1 cellular context compared by ENCODE assay signal in the genomic region with DNA sequence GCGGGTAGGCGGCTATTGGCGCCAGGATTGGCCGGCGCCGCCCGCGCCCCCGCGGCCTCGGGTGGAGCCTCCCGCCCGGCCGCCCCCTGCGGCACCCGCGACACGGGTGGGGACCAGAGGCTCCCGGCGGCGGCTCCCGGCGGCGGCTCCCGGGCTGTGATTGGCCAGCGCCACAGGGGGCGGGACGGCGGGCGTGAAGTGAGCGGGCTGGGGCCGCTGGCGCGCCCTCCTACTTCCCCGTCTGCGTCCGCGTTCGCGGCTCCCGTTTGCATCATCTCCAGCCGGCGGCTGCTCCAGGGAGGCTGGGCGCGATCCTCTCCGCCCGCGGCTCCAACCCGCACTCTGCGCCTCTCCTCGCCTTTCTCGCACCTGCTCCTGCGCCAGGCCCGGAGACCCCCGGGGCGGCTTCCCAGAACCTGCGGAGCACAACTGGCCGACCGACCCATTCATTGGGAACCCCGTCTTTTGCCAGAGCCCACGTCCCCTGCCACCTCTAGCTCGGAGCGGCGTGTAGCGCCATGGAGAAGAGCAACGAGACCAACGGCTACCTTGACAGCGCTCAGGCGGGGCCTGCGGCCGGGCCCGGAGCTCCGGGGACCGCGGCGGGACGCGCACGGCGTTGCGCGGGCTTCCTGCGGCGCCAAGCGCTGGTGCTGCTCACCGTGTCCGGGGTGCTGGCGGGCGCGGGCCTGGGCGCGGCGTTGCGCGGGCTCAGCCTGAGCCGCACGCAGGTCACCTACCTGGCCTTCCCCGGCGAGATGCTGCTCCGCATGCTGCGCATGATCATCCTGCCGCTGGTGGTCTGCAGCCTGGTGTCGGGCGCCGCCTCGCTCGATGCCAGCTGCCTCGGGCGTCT.
A peak's percentile ranks its signal among the peaks of the same experiment; 100 is the strongest.
TF ChIP-seq lines count a peak whose summit lies in the region.

A gene (plus strand): TSS at position 274 of the 856 bp plus-strand sequence. CDS start 245 bp downstream, at position 519.

TF ChIP-seq in HepG2, 621 proteins besides CTCF, POLR2A, EP300 and RAD21 (continued from another document):
- TF ChIP-seq, protein P1, sequence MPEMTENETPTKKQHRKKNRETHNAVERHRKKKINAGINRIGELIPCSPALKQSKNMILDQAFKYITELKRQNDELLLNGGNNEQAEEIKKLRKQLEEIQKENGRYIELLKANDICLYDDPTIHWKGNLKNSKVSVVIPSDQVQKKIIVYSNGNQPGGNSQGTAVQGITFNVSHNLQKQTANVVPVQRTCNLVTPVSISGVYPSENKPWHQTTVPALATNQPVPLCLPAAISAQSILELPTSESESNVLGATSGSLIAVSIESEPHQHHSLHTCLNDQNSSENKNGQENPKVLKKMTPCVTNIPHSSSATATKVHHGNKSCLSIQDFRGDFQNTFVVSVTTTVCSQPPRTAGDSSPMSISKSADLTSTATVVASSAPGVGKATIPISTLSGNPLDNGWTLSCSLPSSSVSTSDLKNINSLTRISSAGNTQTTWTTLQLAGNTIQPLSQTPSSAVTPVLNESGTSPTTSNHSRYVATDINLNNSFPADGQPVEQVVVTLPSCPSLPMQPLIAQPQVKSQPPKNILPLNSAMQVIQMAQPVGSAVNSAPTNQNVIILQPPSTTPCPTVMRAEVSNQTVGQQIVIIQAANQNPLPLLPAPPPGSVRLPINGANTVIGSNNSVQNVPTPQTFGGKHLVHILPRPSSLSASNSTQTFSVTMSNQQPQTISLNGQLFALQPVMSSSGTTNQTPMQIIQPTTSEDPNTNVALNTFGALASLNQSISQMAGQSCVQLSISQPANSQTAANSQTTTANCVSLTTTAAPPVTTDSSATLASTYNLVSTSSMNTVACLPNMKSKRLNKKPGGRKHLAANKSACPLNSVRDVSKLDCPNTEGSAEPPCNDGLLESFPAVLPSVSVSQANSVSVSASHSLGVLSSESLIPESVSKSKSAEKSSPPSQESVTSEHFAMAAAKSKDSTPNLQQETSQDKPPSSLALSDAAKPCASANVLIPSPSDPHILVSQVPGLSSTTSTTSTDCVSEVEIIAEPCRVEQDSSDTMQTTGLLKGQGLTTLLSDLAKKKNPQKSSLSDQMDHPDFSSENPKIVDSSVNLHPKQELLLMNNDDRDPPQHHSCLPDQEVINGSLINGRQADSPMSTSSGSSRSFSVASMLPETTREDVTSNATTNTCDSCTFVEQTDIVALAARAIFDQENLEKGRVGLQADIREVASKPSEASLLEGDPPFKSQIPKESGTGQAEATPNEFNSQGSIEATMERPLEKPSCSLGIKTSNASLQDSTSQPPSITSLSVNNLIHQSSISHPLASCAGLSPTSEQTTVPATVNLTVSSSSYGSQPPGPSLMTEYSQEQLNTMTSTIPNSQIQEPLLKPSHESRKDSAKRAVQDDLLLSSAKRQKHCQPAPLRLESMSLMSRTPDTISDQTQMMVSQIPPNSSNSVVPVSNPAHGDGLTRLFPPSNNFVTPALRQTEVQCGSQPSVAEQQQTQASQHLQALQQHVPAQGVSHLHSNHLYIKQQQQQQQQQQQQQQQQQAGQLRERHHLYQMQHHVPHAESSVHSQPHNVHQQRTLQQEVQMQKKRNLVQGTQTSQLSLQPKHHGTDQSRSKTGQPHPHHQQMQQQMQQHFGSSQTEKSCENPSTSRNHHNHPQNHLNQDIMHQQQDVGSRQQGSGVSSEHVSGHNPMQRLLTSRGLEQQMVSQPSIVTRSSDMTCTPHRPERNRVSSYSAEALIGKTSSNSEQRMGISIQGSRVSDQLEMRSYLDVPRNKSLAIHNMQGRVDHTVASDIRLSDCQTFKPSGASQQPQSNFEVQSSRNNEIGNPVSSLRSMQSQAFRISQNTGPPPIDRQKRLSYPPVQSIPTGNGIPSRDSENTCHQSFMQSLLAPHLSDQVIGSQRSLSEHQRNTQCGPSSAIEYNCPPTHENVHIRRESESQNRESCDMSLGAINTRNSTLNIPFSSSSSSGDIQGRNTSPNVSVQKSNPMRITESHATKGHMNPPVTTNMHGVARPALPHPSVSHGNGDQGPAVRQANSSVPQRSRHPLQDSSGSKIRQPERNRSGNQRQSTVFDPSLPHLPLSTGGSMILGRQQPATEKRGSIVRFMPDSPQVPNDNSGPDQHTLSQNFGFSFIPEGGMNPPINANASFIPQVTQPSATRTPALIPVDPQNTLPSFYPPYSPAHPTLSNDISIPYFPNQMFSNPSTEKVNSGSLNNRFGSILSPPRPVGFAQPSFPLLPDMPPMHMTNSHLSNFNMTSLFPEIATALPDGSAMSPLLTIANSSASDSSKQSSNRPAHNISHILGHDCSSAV (CRISPR knock-in tag; IDR thresholded peaks at IDR 0.05; ENCODE audit: borderline replicate concordance), result no peak
- TF ChIP-seq MTA1 (CRISPR knock-in tag; IDR thresholded peaks at IDR 0.05; ENCODE audit: borderline replicate concordance) (no peak), ISX (CRISPR knock-in tag; conservative IDR thresholded peaks at IDR 0.05) (no peak), SMC3 (IDR thresholded peaks at IDR 0.05; ENCODE audit: low read length) (no peak)
- TF ChIP-seq, protein P2, sequence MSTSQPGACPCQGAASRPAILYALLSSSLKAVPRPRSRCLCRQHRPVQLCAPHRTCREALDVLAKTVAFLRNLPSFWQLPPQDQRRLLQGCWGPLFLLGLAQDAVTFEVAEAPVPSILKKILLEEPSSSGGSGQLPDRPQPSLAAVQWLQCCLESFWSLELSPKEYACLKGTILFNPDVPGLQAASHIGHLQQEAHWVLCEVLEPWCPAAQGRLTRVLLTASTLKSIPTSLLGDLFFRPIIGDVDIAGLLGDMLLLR (CRISPR knock-in tag; IDR thresholded peaks at IDR 0.05), result 0 out of 2 replicates have a peak, but pooled peaks have one; percentile 27
